1 cellular context compared by ENCODE assay signal in the genomic region with DNA sequence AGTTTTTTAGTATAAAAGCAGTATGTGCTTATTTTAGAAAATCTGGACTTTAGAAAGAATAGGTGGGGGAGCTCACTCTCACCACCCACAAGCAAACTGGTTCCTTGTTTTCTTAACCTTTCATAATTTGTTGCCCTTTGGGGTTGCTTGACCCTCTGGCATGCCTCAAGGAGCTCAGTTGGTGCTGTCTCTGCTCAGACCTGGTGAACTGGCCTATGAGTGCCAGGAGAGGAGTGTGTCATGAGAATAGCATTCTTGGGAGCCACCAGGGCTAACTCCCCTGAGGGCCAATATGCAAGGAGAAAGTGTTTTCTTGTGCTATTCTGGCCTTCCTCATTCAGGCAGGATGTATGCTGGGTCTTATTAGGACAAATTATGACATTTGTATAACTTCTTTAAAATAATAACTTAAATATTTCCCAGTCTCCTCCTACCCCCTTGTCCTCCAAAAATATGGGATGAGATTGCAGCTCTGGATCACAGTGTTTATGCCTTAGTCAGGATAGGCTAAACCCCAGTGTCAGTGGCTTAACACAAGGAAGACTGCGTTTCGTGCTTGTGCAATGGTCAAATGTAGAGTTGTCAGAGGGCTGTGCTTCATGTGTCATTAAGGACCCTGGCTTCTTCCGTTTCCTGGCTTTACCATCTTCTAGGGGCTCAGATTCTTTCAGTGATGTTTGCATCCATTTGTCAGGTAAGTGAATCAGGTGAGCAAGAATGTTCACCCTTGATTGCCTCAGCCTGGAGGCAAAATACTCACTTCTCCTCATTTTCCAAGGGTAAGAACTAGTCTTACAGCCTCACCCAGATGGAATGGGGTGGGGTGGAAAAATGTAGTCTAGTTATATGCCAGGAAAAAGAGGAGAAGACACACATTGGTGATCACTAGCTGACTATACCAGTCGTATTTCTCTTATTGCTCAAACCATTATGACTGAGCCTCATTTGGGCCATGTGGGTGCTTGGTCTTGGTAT.
TF ChIP-seq lines count a peak whose summit lies in the region.

No MANE protein-coding gene starts in this region.

TF ChIP-seq in HCT116, 20 proteins besides CTCF, POLR2A, EP300 and RAD21 (continued from another document):
- no peak for TF ChIP-seq YY1 (IDR thresholded peaks at IDR 0.05; ENCODE audit: extremely low read depth, insufficient replicate concordance, low read depth, low read length)
